Comparison of ENCODE assay signal across 22 cellular contexts in genomic region chr2:38239452-38239851, GRCh38.
DNase-seq lines count a peak whose midpoint lies in the region; ATAC-seq and TF ChIP-seq lines count a peak whose summit lies in the region.
"Had no signal": no experiment of that assay in that cellular context is flagged by ENCODE, and none has a peak within 500 bp of the region (broad histone marks: within the 10 kb centered on the region; RNA-seq: fewer than 3 reads in every experiment).

No MANE protein-coding gene starts in this region.

- H2AK5ac ChIP-seq in neuronal stem cell (ENCODE audit: low read depth, low read length), result no peak overlapping the region

- H3K4me2 ChIP-seq in neuronal stem cell (ENCODE audit: insufficient read depth, low read length, poor library complexity, severe bottlenecking), result no peak overlapping the region

- H3K27me3 Mint-ChIP-seq in activated T-cell treated with anti-CD3 and anti-CD28 coated beads, Interleukin-2, amount 50 U/mL, for 4 hours (ENCODE audit: low read depth), result peaks cover 11% of the 10 kb centered on the region

- H3K9ac ChIP-seq in neuronal stem cell (ENCODE audit: low read depth, low read length, poor library complexity), result no peak overlapping the region

- ATAC-seq in upper lobe of right lung, result no peak
- ATAC-seq in GM19397 (IDR thresholded peaks at IDR 0.05; ENCODE audit: unreplicated experiment), result no peak
- no peak for ATAC-seq in activated T-cell treated with anti-CD3 and anti-CD28 coated beads, Interleukin-2, amount 50 U/mL, for 4 hours
- ATAC-seq: activated CD4-positive, CD25-positive, alpha-beta regulatory T cell treated with anti-CD3 and anti-CD28 coated beads, Interleukin-2, amount 50 U/mL, for 24 hours had no signal

- H3K9me3 Mint-ChIP-seq in activated T-cell treated with anti-CD3 and anti-CD28 coated beads, Interleukin-2, amount 50 U/mL, for 4 hours, result no peaks in the 10 kb centered on the region
- H3K9me3 Mint-ChIP-seq: activated naive CD4-positive, alpha-beta T cell treated with anti-CD3 and anti-CD28 coated beads for 36 hours; activated T-cell treated with anti-CD3 and anti-CD28 coated beads, Interleukin-2, amount 50 U/mL, for 24 hours had no signal

- H3K9me3 ChIP-seq in neuronal stem cell (replicated peaks in 1 of 2; ENCODE audit: control insufficient read depth in 2 of 2, insufficient read depth in 1 of 2, low read depth in 1 of 2, low read length in 2 of 2), result peaks cover 0 to 2% of the 10 kb centered on the region in 2 donors
- no peaks in the 10 kb centered on the region for H3K9me3 ChIP-seq in upper lobe of right lung
- H3K9me3 ChIP-seq in adrenal gland (replicated peaks in 1 of 3), result no peaks in the 10 kb centered on the region
- H3K9me3 ChIP-seq: right atrium auricular region, uterus had no signal

- no peak overlapping the region for H4K91ac ChIP-seq in neuronal stem cell (ENCODE audit: low read depth, low read length, poor library complexity)

- no peak overlapping the region for H4K8ac ChIP-seq in neuronal stem cell (ENCODE audit: low read depth, low read length)

- peak overlapping the region; percentile 48 for H3K27ac ChIP-seq in epithelial cell of prostate
- no peak overlapping the region for H3K27ac ChIP-seq in neuronal stem cell (replicated peaks; ENCODE audit: low read length)
- H3K27ac ChIP-seq in upper lobe of right lung, result no peak overlapping the region
- no peak overlapping the region for H3K27ac ChIP-seq in adrenal gland
- H3K27ac ChIP-seq: right atrium auricular region, uterus had no signal

- no peak overlapping the region for H2BK15ac ChIP-seq in neuronal stem cell (ENCODE audit: low read length)

- H2AFZ ChIP-seq in neuronal stem cell (ENCODE audit: low read length), result no peak overlapping the region

- WGBS in neuronal stem cell (ENCODE audit: extremely low coverage in 2 of 2, insufficient read length in 2 of 2, insufficient replicate concordance in 1 of 2), 2 donors, result no CpG with 5 or more reads among the region's 10 CpGs
- 91 to 96% (median 92%) methylated on average over 10 of the region's 10 CpGs for WGBS in adrenal gland, 4 donors

- no peaks in the 10 kb centered on the region for H3K79me1 ChIP-seq in neuronal stem cell (ENCODE audit: low read depth, low read length)

- peak; percentile 95 for DNase-seq in M059J (ENCODE audit: low read depth)
- peak; percentile 83 for DNase-seq in epithelial cell of prostate (ENCODE audit: low read depth, low spot score)
- DNase-seq in neuronal stem cell (ENCODE audit: low spot score), result no peak
- DNase-seq in upper lobe of right lung, result no peak
- no peak for DNase-seq in adrenal gland
- no peak for DNase-seq in activated T-cell treated with anti-CD3 and anti-CD28 coated beads, Interleukin-2, amount 50 U/mL, for 4 hours
- DNase-seq: activated naive CD4-positive, alpha-beta T cell treated with anti-CD3 and anti-CD28 coated beads for 36 hours; activated T-cell treated with anti-CD3 and anti-CD28 coated beads, Interleukin-2, amount 50 U/mL, for 24 hours; anterior cingulate cortex; cerebellar nuclear complex; DMS79 treated with DMSO at 0.1 percent for 48 hours; mesendoderm; naive B cell; NCI-H1105 treated with DMSO at 0.1 percent for 48 hours; NCI-H2081; NCI-H446; occipital lobe; SHP77 treated with DMSO at 0.1 percent for 48 hours; uterus had no signal

- H3K14ac ChIP-seq in neuronal stem cell (ENCODE audit: low read length), result no peak overlapping the region

- no peak overlapping the region for H2BK12ac ChIP-seq in neuronal stem cell (ENCODE audit: low read length)

- no peak overlapping the region for H3K4ac ChIP-seq in neuronal stem cell (ENCODE audit: low read length)

- TF ChIP-seq CTCF in upper lobe of right lung (IDR thresholded peaks at IDR 0.05) (no peak), adrenal gland (IDR thresholded peaks at IDR 0.05) (no peak)

- peak overlapping the region; percentile 68 for H3K23ac ChIP-seq in neuronal stem cell (ENCODE audit: low read depth, low read length, poor library complexity)

- H3K4me3 ChIP-seq in neuronal stem cell (ENCODE audit: low read length in 2 of 2), result no peak overlapping the region
- H3K4me3 ChIP-seq in upper lobe of right lung, result no peak overlapping the region
- no peak overlapping the region for H3K4me3 ChIP-seq in adrenal gland
- H3K4me3 ChIP-seq: right atrium auricular region, uterus had no signal

- H3K36me3 ChIP-seq in neuronal stem cell (replicated peaks in 1 of 2; ENCODE audit: control insufficient read depth in 2 of 2, insufficient read depth in 2 of 2, low read length in 2 of 2) (no peaks in the 10 kb centered on the region), upper lobe of right lung (no peaks in the 10 kb centered on the region), adrenal gland (replicated peaks in 1 of 2) (no peaks in the 10 kb centered on the region)
- H3K36me3 ChIP-seq: right atrium auricular region, uterus had no signal

- H2BK120ac ChIP-seq in neuronal stem cell (ENCODE audit: low read depth, low read length), result no peak overlapping the region

- H3K4me3 Mint-ChIP-seq in activated T-cell treated with anti-CD3 and anti-CD28 coated beads, Interleukin-2, amount 50 U/mL, for 4 hours, result no peak overlapping the region
- H3K4me3 Mint-ChIP-seq: activated naive CD4-positive, alpha-beta T cell treated with anti-CD3 and anti-CD28 coated beads for 36 hours; activated T-cell treated with anti-CD3 and anti-CD28 coated beads, Interleukin-2, amount 50 U/mL, for 24 hours; naive B cell had no signal

- H3K4me1 ChIP-seq in neuronal stem cell (ENCODE audit: control insufficient read depth in 2 of 2, insufficient read depth in 1 of 2, low read depth in 1 of 2, low read length in 2 of 2), result no peaks in the 10 kb centered on the region
- H3K4me1 ChIP-seq in upper lobe of right lung, result no peaks in the 10 kb centered on the region
- no peaks in the 10 kb centered on the region for H3K4me1 ChIP-seq in adrenal gland (replicated peaks in 1 of 2)
- H3K4me1 ChIP-seq: right atrium auricular region, uterus had no signal

- no peaks in the 10 kb centered on the region for H3K36me3 Mint-ChIP-seq in activated T-cell treated with anti-CD3 and anti-CD28 coated beads, Interleukin-2, amount 50 U/mL, for 4 hours (ENCODE audit: insufficient read depth)

- intact Hi-C loops in upper lobe of right lung (cut with DNase I) (no loop called here), adrenal gland (cut with DNase I) (no loop called here)

- no peak for TF ChIP-seq POLR2A in adrenal gland (IDR thresholded peaks at IDR 0.05)

- no peaks in the 10 kb centered on the region for H3K4me1 Mint-ChIP-seq in activated T-cell treated with anti-CD3 and anti-CD28 coated beads, Interleukin-2, amount 50 U/mL, for 4 hours (ENCODE audit: low read depth)
- H3K4me1 Mint-ChIP-seq: naive B cell had no signal

- H3K27me3 ChIP-seq in neuronal stem cell (ENCODE audit: control insufficient read depth in 3 of 3, insufficient read depth in 3 of 3, low read depth in 1 of 3, low read length in 3 of 3), result no peaks in the 10 kb centered on the region
- H3K27me3 ChIP-seq in upper lobe of right lung, result no peaks in the 10 kb centered on the region
- no peaks in the 10 kb centered on the region for H3K27me3 ChIP-seq in adrenal gland
- H3K27me3 ChIP-seq: right atrium auricular region, uterus had no signal

- peak overlapping the region; percentile 27 for H2BK5ac ChIP-seq in neuronal stem cell (ENCODE audit: low read length)

- H3K18ac ChIP-seq in neuronal stem cell (ENCODE audit: low read length), result no peak overlapping the region

Comparison
In these comparisons a context has a peak if more than half of its experiments do, and no peak if none do; other contexts are left out.
1. DNase-seq: peak in M059J (single experiment) and epithelial cell of prostate (single experiment); none in neuronal stem cell (single experiment), upper lobe of right lung (single experiment), adrenal gland (0 of 7) and activated T-cell treated with anti-CD3 and anti-CD28 coated beads, Interleukin-2, amount 50 U/mL, for 4 hours (single experiment).